ENCODE assay signal across 7 cellular contexts in genomic region chr3:4987374-4988296, GRCh38. TPM values are rescaled to one million over a fixed set of nuclear protein-coding genes. Genes with fewer than 3 reads are reported as not detected.
DNase-seq lines count a peak whose midpoint lies in the region; ATAC-seq and TF ChIP-seq lines count a peak whose summit lies in the region.

No MANE protein-coding gene starts in this region.

- TF ChIP-seq POLR2A in IMR-90 (IDR thresholded peaks at IDR 0.05; ENCODE audit: low read depth, low read length) = no peak
- TF ChIP-seq POLR2A in stomach (IDR thresholded peaks at IDR 0.05) = no peak

- in situ Hi-C loops in IMR-90 (cut with MboI; ENCODE audit: low sequenced_read_pairs) = loop anchor here (10.0 kb wide), 1 partner anchor 137 kb away; the partner anchor contains the start of gene ARL8B

- peak overlapping the region; percentile 85 for H2AFZ ChIP-seq in IMR-90 (replicated peaks; ENCODE audit: low read length, poor library complexity)

- TF ChIP-seq RAD21 in IMR-90 (IDR thresholded peaks at IDR 0.05; ENCODE audit: low read length) = no peak

- H3K4me3 ChIP-seq in IMR-90 (ENCODE audit: insufficient read depth, low read depth, low read length) (peak overlapping the region; percentile 8; the same call in 1 of the 2 replicates), iPS-15b (ENCODE audit: low read depth, low read length) (peak overlapping the region; percentile 52), stomach (peak overlapping the region; percentile 28 to 49 (median 43))

- peaks cover 62% of the 10 kb centered on the region for H3K4me1 Mint-ChIP-seq in activated CD8-positive, alpha-beta T cell treated with anti-CD3 and anti-CD28 coated beads, Interleukin-2, amount 10 ng/mL, durations not matched to agents 7 days and 5 days (ENCODE audit: low read depth)

- peak overlapping the region; percentile 92 for H3K27ac Mint-ChIP-seq in activated CD8-positive, alpha-beta T cell treated with anti-CD3 and anti-CD28 coated beads, Interleukin-2, amount 10 ng/mL, durations not matched to agents 7 days and 5 days

- H2AK5ac ChIP-seq in IMR-90 (ENCODE audit: low read depth, low read length) = peak overlapping the region; percentile 47

- peaks cover 43% of the 10 kb centered on the region for H3K36me3 Mint-ChIP-seq in activated CD8-positive, alpha-beta T cell treated with anti-CD3 and anti-CD28 coated beads, Interleukin-2, amount 10 ng/mL, durations not matched to agents 7 days and 5 days (ENCODE audit: low read depth)

- H3K4me3 Mint-ChIP-seq in activated CD8-positive, alpha-beta T cell treated with anti-CD3 and anti-CD28 coated beads, Interleukin-2, amount 10 ng/mL, durations not matched to agents 7 days and 5 days = peak overlapping the region; percentile 91

- no peaks in the 10 kb centered on the region for H3K9me3 Mint-ChIP-seq in activated CD8-positive, alpha-beta T cell treated with anti-CD3 and anti-CD28 coated beads, Interleukin-2, amount 10 ng/mL, durations not matched to agents 7 days and 5 days (ENCODE audit: insufficient read depth)

- 100% methylated on average over 1 of the region's 8 CpGs; no CpG with 5 or more reads in 1 of the 2 experiments for WGBS in IMR-90 (ENCODE audit: extremely low coverage in 2 of 2, insufficient read length in 1 of 2), 2 experiments
- WGBS in stomach, 5 donors = 62 to 70% (median 68%) methylated on average over 8 of the region's 8 CpGs

- H2AK9ac ChIP-seq in IMR-90 (replicated peaks; ENCODE audit: low read depth, low read length, poor library complexity) = no peak overlapping the region

- peaks cover 13% of the 10 kb centered on the region; the same call in 1 of the 2 replicates for H4K20me1 ChIP-seq in IMR-90 (ENCODE audit: insufficient read depth, low read length)

- dilution Hi-C loops in IMR-90 (cut with HindIII; ENCODE audit: low sequenced_read_pairs, unreplicated experiment) = no loop called here

- BruUV-seq in IMR-90 (replicated peaks; lab: Mats Ljungman, UMichigan) = no TSS peak

- no peaks in the 10 kb centered on the region for H3K27me3 ChIP-seq in IMR-90 (ENCODE audit: control insufficient read depth, insufficient read depth, low read length)
- H3K27me3 ChIP-seq in iPS-15b (ENCODE audit: control insufficient read depth, insufficient read depth, low read length) = peaks cover 31% of the 10 kb centered on the region
- H3K27me3 ChIP-seq in stomach = no peaks in the 10 kb centered on the region

- H2BK20ac ChIP-seq in IMR-90 (ENCODE audit: low read depth, low read length) = peak overlapping the region; percentile 75

- no peak for ATAC-seq in IMR-90 (ENCODE audit: low read depth)
- no peak for ATAC-seq in activated CD8-positive, alpha-beta T cell treated with anti-CD3 and anti-CD28 coated beads, Interleukin-2, amount 10 ng/mL, durations not matched to agents 7 days and 5 days
- no peak for ATAC-seq in HG03045 (IDR thresholded peaks at IDR 0.05; ENCODE audit: unreplicated experiment)
- ATAC-seq in GM21515 (IDR thresholded peaks at IDR 0.05; ENCODE audit: unreplicated experiment) = no peak

- H2BK15ac ChIP-seq in IMR-90 (ENCODE audit: low read depth, low read length) = peak overlapping the region; percentile 94; the same call in 2 of the 3 replicates

- H3K14ac ChIP-seq in IMR-90 (replicated peaks; ENCODE audit: low read depth, low read length) = peak overlapping the region; percentile 86

- peak overlapping the region; percentile 79 for H2BK5ac ChIP-seq in IMR-90 (ENCODE audit: low read depth, low read length, poor library complexity, severe bottlenecking)

- intact Hi-C loops in IMR-90 (cut with micrococcal nuclease) = no loop called here
- intact Hi-C loops in stomach (cut with DNase I; ENCODE audit: low total_unique reads) = no loop called here

- peaks cover 10 to 28% of the 10 kb centered on the region in 2 experiments; a peak in 3 of 4 replicates for H3K79me1 ChIP-seq in IMR-90 (ENCODE audit: low read depth in 1 of 2, low read length in 2 of 2)

- H3K36me3 ChIP-seq in IMR-90 (ENCODE audit: control insufficient read depth, insufficient read depth, low read length) = peaks cover 14% of the 10 kb centered on the region
- peaks cover 4% of the 10 kb centered on the region for H3K36me3 ChIP-seq in iPS-15b (ENCODE audit: control insufficient read depth, insufficient read depth, low read length)
- H3K36me3 ChIP-seq in stomach = peaks cover 6 to 11% (median 9%) of the 10 kb centered on the region in 4 donors

- H4K5ac ChIP-seq in IMR-90 (ENCODE audit: low read depth, low read length) = peak overlapping the region; percentile 41

- POLR2A ChIA-PET in IMR-90 (lab: Charles Lee; ENCODE audit: unreplicated experiment) = interaction anchor here (0.9 kb wide), 1 partner anchor 276 kb away, joined by 3 read pairs; no protein-coding TSS in a partner anchor
- POLR2A ChIA-PET in activated CD8-positive, alpha-beta T cell treated with anti-CD3 and anti-CD28 coated beads, Interleukin-2, amount 10 ng/mL, durations not matched to agents 7 days and 5 days (lab: Charles Lee) = interaction anchor here (0.7 to 13.1 kb wide), 12 partner anchors 10 to 494 kb away, joined by 3 to 737 read pairs (median 6); partner anchors contain the start of genes BHLHE40 and ITPR1

- TF ChIP-seq EP300 in stomach (IDR thresholded peaks at IDR 0.05) = no peak

- peak overlapping the region; percentile 82 for H3K4ac ChIP-seq in IMR-90 (ENCODE audit: low read depth, low read length)

- peak overlapping the region; percentile 89 for H4K91ac ChIP-seq in IMR-90 (ENCODE audit: insufficient read depth, low read depth, low read length)

- no peak for TF ChIP-seq CTCF in IMR-90 (conservative IDR thresholded peaks at IDR 0.05; ENCODE audit: low read depth, low read length)
- no peak for TF ChIP-seq CTCF in stomach (IDR thresholded peaks at IDR 0.05)

- peak overlapping the region; percentile 23 for H3K4me2 ChIP-seq in IMR-90 (ENCODE audit: low read depth, low read length)

- H3K23ac ChIP-seq in IMR-90 (ENCODE audit: low read depth, low read length) = peak overlapping the region; percentile 66

- H3K56ac ChIP-seq in IMR-90 (ENCODE audit: extremely low read depth, insufficient read depth, low read length) = peak overlapping the region; percentile 29; the same call in 1 of the 2 replicates

- no peaks in the 10 kb centered on the region for H3K27me3 Mint-ChIP-seq in activated CD8-positive, alpha-beta T cell treated with anti-CD3 and anti-CD28 coated beads, Interleukin-2, amount 10 ng/mL, durations not matched to agents 7 days and 5 days (ENCODE audit: low read depth)

- H3K9ac ChIP-seq in IMR-90 (ENCODE audit: low read depth, low read length) (peak overlapping the region; percentile 34), iPS-15b (ENCODE audit: low read depth, low read length) (no peak overlapping the region)

- DNase-seq in IMR-90 (no peak), stomach (no peak), DMS 273 treated with DMSO at 0.1 percent for 48 hours (lab: John Stamatoyannopoulos, UW) (no peak)
- DNase-seq in activated CD8-positive, alpha-beta T cell treated with anti-CD3 and anti-CD28 coated beads, Interleukin-2, amount 10 ng/mL, durations not matched to agents 7 days and 5 days = no peak

- H3K9me3 ChIP-seq in IMR-90 (ENCODE audit: control insufficient read depth, insufficient read depth, low read length) (no peaks in the 10 kb centered on the region), iPS-15b (ENCODE audit: control insufficient read depth, insufficient read depth, low read length) (no peaks in the 10 kb centered on the region), stomach (no peaks in the 10 kb centered on the region)

- H3K9me1 ChIP-seq in IMR-90 (ENCODE audit: insufficient read depth, low read length) = peaks cover 17% of the 10 kb centered on the region

- H4K8ac ChIP-seq in IMR-90 (ENCODE audit: low read depth in 2 of 2, low read length in 2 of 2) = peak overlapping the region; percentile 91 to 92

- H3K27ac ChIP-seq in IMR-90 (ENCODE audit: insufficient read depth, low read length) (peak overlapping the region; percentile 69; the same call in 1 of the 2 replicates), stomach (peak overlapping the region; percentile 85 to 99 (median 97))

- H3K4me1 ChIP-seq in IMR-90 (ENCODE audit: control insufficient read depth, insufficient read depth, low read length) = peaks cover 44% of the 10 kb centered on the region
- H3K4me1 ChIP-seq in iPS-15b (ENCODE audit: control insufficient read depth, insufficient read depth, low read length) = peaks cover 5% of the 10 kb centered on the region
- H3K4me1 ChIP-seq in stomach = peaks cover 39 to 73% (median 62%) of the 10 kb centered on the region in 4 donors

- CTCF ChIA-PET in IMR-90 (lab: Yijun Ruan, JAX) = interaction anchor here (0.7 to 1.6 kb wide), 4 partner anchors 29 to 276 kb away, joined by 3 to 6 read pairs (median 4); no protein-coding TSS in a partner anchor
- CTCF ChIA-PET in activated CD8-positive, alpha-beta T cell treated with anti-CD3 and anti-CD28 coated beads, Interleukin-2, amount 10 ng/mL, durations not matched to agents 7 days and 5 days (lab: Charles Lee) = interaction anchor here (0.6 to 13.2 kb wide), 16 partner anchors 7 to 274 kb away, joined by 3 to 272 read pairs (median 12); no protein-coding TSS in a partner anchor

- H3K18ac ChIP-seq in IMR-90 (ENCODE audit: low read depth, low read length) = peak overlapping the region; percentile 26

- peak overlapping the region; percentile 90 for H2BK120ac ChIP-seq in IMR-90 (ENCODE audit: low read depth, low read length)

TF ChIP-seq in IMR-90, 13 proteins besides CTCF, POLR2A, EP300 and RAD21 (continues in another document):
- TF ChIP-seq ELK1 (IDR thresholded peaks at IDR 0.05; ENCODE audit: borderline replicate concordance, low read depth, low read length) = no peak

RNA-seq across cellular contexts. Expression of gene BHLHE40, which starts 8.4 kb away (rescaled TPM):
- total RNA-seq in IMR-90 (2012; rRNA removed) (22.8 and 24.2 TPM in 2 replicates), stomach (10 to 100 TPM in 4 of 5 donors, 1 to 10 TPM in 1; 7.6 to 34.7 (median 26.6) TPM)
- polyA plus RNA-seq in IMR-90 (2012; rRNA removed) (31.1 and 31.8 TPM in 2 replicates), stomach (10 to 100 TPM; 17.7 to 39.7 (median 24.1) TPM)
- polyA plus RNA-seq in IMR-90 (2012; cell fraction: cytosol; rRNA removed) = 26.0 and 43.6 TPM in 2 replicates
- 147 and 366 TPM in 2 replicates for polyA plus RNA-seq in IMR-90 (2012; cell fraction: nucleus; rRNA removed; ENCODE audit: low replicate concordance)
- total RNA-seq in activated CD8-positive, alpha-beta T cell treated with anti-CD3 and anti-CD28 coated beads, Interleukin-2, amount 10 ng/mL, durations not matched to agents 7 days and 5 days = 100 to 1,000 TPM; 209 to 219 TPM
